In the genomic region with DNA sequence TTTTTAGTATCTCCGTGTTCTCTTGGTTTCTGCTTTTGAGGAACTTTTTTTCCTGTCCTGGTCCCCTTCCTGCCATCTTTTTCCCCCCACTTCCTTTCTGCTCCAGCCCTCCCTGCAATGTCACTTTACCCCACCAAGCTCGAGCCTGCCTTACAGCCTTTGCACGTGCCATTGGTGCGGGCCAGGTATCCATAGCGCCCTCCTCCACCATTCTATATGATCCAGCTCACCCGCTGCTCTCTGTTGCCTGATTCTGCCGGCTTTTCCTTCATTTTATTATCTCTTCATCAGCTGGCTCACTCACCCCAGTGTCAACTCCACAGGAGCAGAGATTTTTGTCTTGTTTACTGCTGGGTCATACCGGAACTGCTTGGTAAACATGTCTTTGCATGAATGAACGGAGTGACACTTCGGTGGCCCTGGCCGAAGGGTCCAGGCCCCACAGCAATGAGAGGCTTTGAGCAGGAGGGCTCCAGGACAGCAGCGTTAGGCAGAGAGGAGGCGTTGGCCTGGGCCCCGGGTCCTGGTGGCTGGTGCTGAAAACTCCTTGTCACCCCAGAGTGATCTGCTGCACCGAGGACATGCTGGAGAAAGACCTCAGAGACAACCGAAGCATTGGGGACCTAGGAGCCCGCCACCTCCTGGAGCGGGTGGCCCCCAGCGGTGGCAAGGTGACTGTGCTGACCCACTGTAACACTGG, we compare ENCODE assay signal across 8 cellular contexts. TPM values are rescaled to one million over a fixed set of nuclear protein-coding genes. Genes with fewer than 3 reads are reported as not detected.
DNase-seq lines count a peak whose midpoint lies in the region; ATAC-seq lines count a peak whose summit lies in the region.

No MANE protein-coding gene starts in this region.

- H3K4me1 ChIP-seq in iPS-20b (ENCODE audit: insufficient read depth, low read length) = peaks cover 5% of the 10 kb centered on the region; the same call in 1 of the 2 replicates
- peaks cover 3 to 21% (median 17%) of the 10 kb centered on the region in 5 donors for H3K4me1 ChIP-seq in subcutaneous abdominal adipose tissue (ENCODE audit: control insufficient read depth in 5 of 5, insufficient read depth in 5 of 5, low read length in 5 of 5)

- H3K27ac Mint-ChIP-seq in T-helper 2 cell treated with Interferon-gamma antibody and Interleukin-4, amounts not matched to agents 5 μg/mL and 100 μg/mL, for 36 hours = peak overlapping the region; percentile 83
- peak overlapping the region; percentile 77 for H3K27ac Mint-ChIP-seq in activated CD8-positive, alpha-beta T cell treated with anti-CD3 and anti-CD28 coated beads, Interleukin-2, amount 10 ng/mL, durations not matched to agents 7 days and 5 days

- no peaks in the 10 kb centered on the region for H3K27me3 Mint-ChIP-seq in T-helper 2 cell treated with Interferon-gamma antibody and Interleukin-4, amounts not matched to agents 5 μg/mL and 100 μg/mL, for 36 hours (ENCODE audit: low read depth)
- no peaks in the 10 kb centered on the region for H3K27me3 Mint-ChIP-seq in activated CD8-positive, alpha-beta T cell treated with anti-CD3 and anti-CD28 coated beads, Interleukin-2, amount 10 ng/mL, durations not matched to agents 7 days and 5 days (ENCODE audit: low read depth)

- no peak overlapping the region; the same call in 1 of the 2 replicates for H3K9ac ChIP-seq in iPS-20b (ENCODE audit: low read depth, low read length)
- H3K9ac ChIP-seq in subcutaneous abdominal adipose tissue (ENCODE audit: low read length in 5 of 5) = peak overlapping the region; percentile 52 to 76 (median 70)

- no peak overlapping the region for H3K27ac ChIP-seq in iPS-20b (ENCODE audit: low read length)
- peak overlapping the region; percentile 67 for H3K27ac ChIP-seq in subcutaneous abdominal adipose tissue (ENCODE audit: low read depth, low read length)

- H3K36me3 Mint-ChIP-seq in T-helper 2 cell treated with Interferon-gamma antibody and Interleukin-4, amounts not matched to agents 5 μg/mL and 100 μg/mL, for 36 hours (ENCODE audit: low read depth) = peaks cover 23% of the 10 kb centered on the region
- peaks cover 35% of the 10 kb centered on the region for H3K36me3 Mint-ChIP-seq in activated CD8-positive, alpha-beta T cell treated with anti-CD3 and anti-CD28 coated beads, Interleukin-2, amount 10 ng/mL, durations not matched to agents 7 days and 5 days (ENCODE audit: low read depth)

- POLR2A ChIA-PET in activated CD8-positive, alpha-beta T cell treated with anti-CD3 and anti-CD28 coated beads, Interleukin-2, amount 10 ng/mL, durations not matched to agents 7 days and 5 days (lab: Charles Lee) = interaction anchor here (0.5 to 2.8 kb wide), 5 partner anchors 9 to 72 kb away, joined by 3 to 21 read pairs (median 3); partner anchors contain the start of gene C19orf53

- H3K36me3 ChIP-seq in iPS-20b (ENCODE audit: insufficient read depth, low read depth, low read length) (peaks cover 16% of the 10 kb centered on the region), subcutaneous abdominal adipose tissue (ENCODE audit: control insufficient read depth in 5 of 5, insufficient read depth in 5 of 5, low read length in 5 of 5) (peaks cover 0 to 56% (median 38%) of the 10 kb centered on the region in 5 donors)

- CTCF ChIA-PET in activated CD8-positive, alpha-beta T cell treated with anti-CD3 and anti-CD28 coated beads, Interleukin-2, amount 10 ng/mL, durations not matched to agents 7 days and 5 days (lab: Charles Lee) = no interaction called here

- peaks cover 17% of the 10 kb centered on the region for H3K4me1 Mint-ChIP-seq in T-helper 2 cell treated with Interferon-gamma antibody and Interleukin-4, amounts not matched to agents 5 μg/mL and 100 μg/mL, for 36 hours (ENCODE audit: low read depth)
- H3K4me1 Mint-ChIP-seq in activated CD8-positive, alpha-beta T cell treated with anti-CD3 and anti-CD28 coated beads, Interleukin-2, amount 10 ng/mL, durations not matched to agents 7 days and 5 days (ENCODE audit: low read depth) = peaks cover 26% of the 10 kb centered on the region

- H3K27me3 ChIP-seq in iPS-20b (ENCODE audit: insufficient read depth, low read length) (no peaks in the 10 kb centered on the region), subcutaneous abdominal adipose tissue (ENCODE audit: control insufficient read depth in 5 of 5, insufficient read depth in 4 of 5, low read length in 5 of 5) (peaks cover 0 to 2% (median 0%) of the 10 kb centered on the region in 5 donors)

- ATAC-seq in activated CD8-positive, alpha-beta T cell treated with anti-CD3 and anti-CD28 coated beads, Interleukin-2, amount 10 ng/mL, durations not matched to agents 7 days and 5 days = no peak
- ATAC-seq in GM21576 (IDR thresholded peaks at IDR 0.05; ENCODE audit: unreplicated experiment) = no peak

- peak overlapping the region; percentile 91 for H3K4me3 Mint-ChIP-seq in T-helper 2 cell treated with Interferon-gamma antibody and Interleukin-4, amounts not matched to agents 5 μg/mL and 100 μg/mL, for 36 hours
- H3K4me3 Mint-ChIP-seq in activated CD8-positive, alpha-beta T cell treated with anti-CD3 and anti-CD28 coated beads, Interleukin-2, amount 10 ng/mL, durations not matched to agents 7 days and 5 days = peak overlapping the region; percentile 79

- H3K9me3 ChIP-seq in iPS-20b (ENCODE audit: insufficient read depth, low read depth, low read length) = no peaks in the 10 kb centered on the region
- H3K9me3 ChIP-seq in subcutaneous abdominal adipose tissue (ENCODE audit: control insufficient read depth in 5 of 5, low read length in 5 of 5) = no peaks in the 10 kb centered on the region

- no peaks in the 10 kb centered on the region for H3K9me3 Mint-ChIP-seq in T-helper 2 cell treated with Interferon-gamma antibody and Interleukin-4, amounts not matched to agents 5 μg/mL and 100 μg/mL, for 36 hours
- no peaks in the 10 kb centered on the region for H3K9me3 Mint-ChIP-seq in activated CD8-positive, alpha-beta T cell treated with anti-CD3 and anti-CD28 coated beads, Interleukin-2, amount 10 ng/mL, durations not matched to agents 7 days and 5 days (ENCODE audit: insufficient read depth)

- DNase-seq in T-helper 2 cell treated with Interferon-gamma antibody and Interleukin-4, amounts not matched to agents 5 μg/mL and 100 μg/mL, for 36 hours (ENCODE audit: low spot score) = no peak
- DNase-seq in T-helper 2 cell (no peak), mesenteric fat pad (ENCODE audit: low spot score) (no peak), AG08396 (ENCODE audit: low spot score) (no peak)
- DNase-seq in activated CD8-positive, alpha-beta T cell treated with anti-CD3 and anti-CD28 coated beads, Interleukin-2, amount 10 ng/mL, durations not matched to agents 7 days and 5 days = no peak

- H3K4me3 ChIP-seq in iPS-20b (ENCODE audit: low read length) (peak overlapping the region; percentile 68), subcutaneous abdominal adipose tissue (ENCODE audit: low read depth in 1 of 5, low read length in 5 of 5) (peak overlapping the region; percentile 70 to 81 (median 77))

RNA-seq across cellular contexts. Expression of gene MRI1, which starts 1.2 kb away (rescaled TPM):
- total RNA-seq in activated CD8-positive, alpha-beta T cell treated with anti-CD3 and anti-CD28 coated beads, Interleukin-2, amount 10 ng/mL, durations not matched to agents 7 days and 5 days = 10 to 100 TPM; 47.8 to 50.6 TPM
- total RNA-seq in mesenteric fat pad = 22.9 TPM

RNA-seq across cellular contexts. Expression of gene C19orf53, which starts 8.7 kb away (rescaled TPM):
- 100 to 1,000 TPM; 112 to 114 TPM for total RNA-seq in activated CD8-positive, alpha-beta T cell treated with anti-CD3 and anti-CD28 coated beads, Interleukin-2, amount 10 ng/mL, durations not matched to agents 7 days and 5 days
- 71.5 TPM for total RNA-seq in mesenteric fat pad

RNA-seq across cellular contexts. Expression of gene ZSWIM4, which starts 29.7 kb away (rescaled TPM):
- total RNA-seq in activated CD8-positive, alpha-beta T cell treated with anti-CD3 and anti-CD28 coated beads, Interleukin-2, amount 10 ng/mL, durations not matched to agents 7 days and 5 days = 1 to 10 TPM; 8.4 to 9.5 TPM
- 5.2 TPM for total RNA-seq in mesenteric fat pad
